Comparison of ENCODE assay signal across 1 cellular context in the genomic region with DNA sequence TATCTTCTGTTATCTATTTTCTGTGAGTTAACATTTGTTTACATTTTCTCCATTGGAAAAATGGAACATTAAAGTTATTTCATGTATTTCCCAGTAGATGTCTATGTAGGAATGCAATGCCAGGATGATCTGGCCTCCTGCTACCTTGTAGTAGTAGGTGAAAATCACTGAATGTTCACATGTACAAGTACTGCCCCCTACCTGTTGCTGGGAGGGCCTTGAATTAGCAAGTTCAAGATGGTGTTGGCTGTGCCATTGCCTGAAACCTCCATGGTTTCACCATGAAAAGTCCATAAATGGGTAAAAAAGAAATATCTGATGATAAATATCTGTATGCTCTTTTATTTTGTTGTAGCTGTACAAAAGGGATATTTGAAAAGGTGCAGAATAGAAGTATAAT.
TF ChIP-seq lines count a peak whose summit lies in the region.

No MANE protein-coding gene starts in this region.

TF ChIP-seq in GM23338, 12 proteins besides CTCF, POLR2A, EP300 and RAD21 (continued from another document):
- TF ChIP-seq, protein P1, sequence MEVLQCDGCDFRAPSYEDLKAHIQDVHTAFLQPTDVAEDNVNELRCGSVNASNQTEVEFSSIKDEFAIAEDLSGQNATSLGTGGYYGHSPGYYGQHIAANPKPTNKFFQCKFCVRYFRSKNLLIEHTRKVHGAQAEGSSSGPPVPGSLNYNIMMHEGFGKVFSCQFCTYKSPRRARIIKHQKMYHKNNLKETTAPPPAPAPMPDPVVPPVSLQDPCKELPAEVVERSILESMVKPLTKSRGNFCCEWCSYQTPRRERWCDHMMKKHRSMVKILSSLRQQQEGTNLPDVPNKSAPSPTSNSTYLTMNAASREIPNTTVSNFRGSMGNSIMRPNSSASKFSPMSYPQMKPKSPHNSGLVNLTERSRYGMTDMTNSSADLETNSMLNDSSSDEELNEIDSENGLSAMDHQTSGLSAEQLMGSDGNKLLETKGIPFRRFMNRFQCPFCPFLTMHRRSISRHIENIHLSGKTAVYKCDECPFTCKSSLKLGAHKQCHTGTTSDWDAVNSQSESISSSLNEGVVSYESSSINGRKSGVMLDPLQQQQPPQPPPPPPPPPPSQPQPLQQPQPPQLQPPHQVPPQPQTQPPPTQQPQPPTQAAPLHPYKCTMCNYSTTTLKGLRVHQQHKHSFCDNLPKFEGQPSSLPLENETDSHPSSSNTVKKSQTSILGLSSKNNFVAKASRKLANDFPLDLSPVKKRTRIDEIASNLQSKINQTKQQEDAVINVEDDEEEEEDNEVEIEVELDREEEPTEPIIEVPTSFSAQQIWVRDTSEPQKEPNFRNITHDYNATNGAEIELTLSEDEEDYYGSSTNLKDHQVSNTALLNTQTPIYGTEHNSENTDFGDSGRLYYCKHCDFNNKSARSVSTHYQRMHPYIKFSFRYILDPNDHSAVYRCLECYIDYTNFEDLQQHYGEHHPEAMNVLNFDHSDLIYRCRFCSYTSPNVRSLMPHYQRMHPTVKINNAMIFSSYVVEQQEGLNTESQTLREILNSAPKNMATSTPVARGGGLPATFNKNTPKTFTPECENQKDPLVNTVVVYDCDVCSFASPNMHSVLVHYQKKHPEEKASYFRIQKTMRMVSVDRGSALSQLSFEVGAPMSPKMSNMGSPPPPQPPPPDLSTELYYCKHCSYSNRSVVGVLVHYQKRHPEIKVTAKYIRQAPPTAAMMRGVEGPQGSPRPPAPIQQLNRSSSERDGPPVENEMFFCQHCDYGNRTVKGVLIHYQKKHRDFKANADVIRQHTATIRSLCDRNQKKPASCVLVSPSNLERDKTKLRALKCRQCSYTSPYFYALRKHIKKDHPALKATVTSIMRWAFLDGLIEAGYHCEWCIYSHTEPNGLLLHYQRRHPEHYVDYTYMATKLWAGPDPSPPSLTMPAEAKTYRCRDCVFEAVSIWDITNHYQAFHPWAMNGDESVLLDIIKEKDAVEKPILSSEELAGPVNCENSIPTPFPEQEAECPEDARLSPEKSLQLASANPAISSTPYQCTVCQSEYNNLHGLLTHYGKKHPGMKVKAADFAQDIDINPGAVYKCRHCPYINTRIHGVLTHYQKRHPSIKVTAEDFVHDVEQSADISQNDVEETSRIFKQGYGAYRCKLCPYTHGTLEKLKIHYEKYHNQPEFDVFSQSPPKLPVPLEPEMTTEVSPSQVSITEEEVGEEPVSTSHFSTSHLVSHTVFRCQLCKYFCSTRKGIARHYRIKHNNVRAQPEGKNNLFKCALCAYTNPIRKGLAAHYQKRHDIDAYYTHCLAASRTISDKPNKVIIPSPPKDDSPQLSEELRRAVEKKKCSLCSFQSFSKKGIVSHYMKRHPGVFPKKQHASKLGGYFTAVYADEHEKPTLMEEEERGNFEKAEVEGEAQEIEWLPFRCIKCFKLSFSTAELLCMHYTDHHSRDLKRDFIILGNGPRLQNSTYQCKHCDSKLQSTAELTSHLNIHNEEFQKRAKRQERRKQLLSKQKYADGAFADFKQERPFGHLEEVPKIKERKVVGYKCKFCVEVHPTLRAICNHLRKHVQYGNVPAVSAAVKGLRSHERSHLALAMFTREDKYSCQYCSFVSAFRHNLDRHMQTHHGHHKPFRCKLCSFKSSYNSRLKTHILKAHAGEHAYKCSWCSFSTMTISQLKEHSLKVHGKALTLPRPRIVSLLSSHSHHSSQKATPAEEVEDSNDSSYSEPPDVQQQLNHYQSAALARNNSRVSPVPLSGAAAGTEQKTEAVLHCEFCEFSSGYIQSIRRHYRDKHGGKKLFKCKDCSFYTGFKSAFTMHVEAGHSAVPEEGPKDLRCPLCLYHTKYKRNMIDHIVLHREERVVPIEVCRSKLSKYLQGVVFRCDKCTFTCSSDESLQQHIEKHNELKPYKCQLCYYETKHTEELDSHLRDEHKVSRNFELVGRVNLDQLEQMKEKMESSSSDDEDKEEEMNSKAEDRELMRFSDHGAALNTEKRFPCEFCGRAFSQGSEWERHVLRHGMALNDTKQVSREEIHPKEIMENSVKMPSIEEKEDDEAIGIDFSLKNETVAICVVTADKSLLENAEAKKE (CRISPR knock-in tag; IDR thresholded peaks at IDR 0.05), result no peak
- TF ChIP-seq EZH2phosphoT487 (IDR thresholded peaks at IDR 0.05; ENCODE audit: unreplicated experiment) (no peak), ZNF331 (CRISPR knock-in tag; IDR thresholded peaks at IDR 0.05; ENCODE audit: low read depth) (no peak), CREB1 (CRISPR knock-in tag; IDR thresholded peaks at IDR 0.05; ENCODE audit: low read depth) (no peak), ZNF114 (CRISPR knock-in tag; IDR thresholded peaks at IDR 0.05) (no peak), POLR2AphosphoS5 (IDR thresholded peaks at IDR 0.05; ENCODE audit: low read depth) (no peak), EZH2 (IDR thresholded peaks at IDR 0.05; ENCODE audit: low read depth, unreplicated experiment) (no peak), NANOG (IDR thresholded peaks at IDR 0.05; ENCODE audit: borderline replicate concordance) (no peak)
- TF ChIP-seq, protein P2, sequence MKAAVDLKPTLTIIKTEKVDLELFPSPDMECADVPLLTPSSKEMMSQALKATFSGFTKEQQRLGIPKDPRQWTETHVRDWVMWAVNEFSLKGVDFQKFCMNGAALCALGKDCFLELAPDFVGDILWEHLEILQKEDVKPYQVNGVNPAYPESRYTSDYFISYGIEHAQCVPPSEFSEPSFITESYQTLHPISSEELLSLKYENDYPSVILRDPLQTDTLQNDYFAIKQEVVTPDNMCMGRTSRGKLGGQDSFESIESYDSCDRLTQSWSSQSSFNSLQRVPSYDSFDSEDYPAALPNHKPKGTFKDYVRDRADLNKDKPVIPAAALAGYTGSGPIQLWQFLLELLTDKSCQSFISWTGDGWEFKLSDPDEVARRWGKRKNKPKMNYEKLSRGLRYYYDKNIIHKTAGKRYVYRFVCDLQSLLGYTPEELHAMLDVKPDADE (IDR thresholded peaks at IDR 0.05), result no peak
- TF ChIP-seq, protein P3, sequence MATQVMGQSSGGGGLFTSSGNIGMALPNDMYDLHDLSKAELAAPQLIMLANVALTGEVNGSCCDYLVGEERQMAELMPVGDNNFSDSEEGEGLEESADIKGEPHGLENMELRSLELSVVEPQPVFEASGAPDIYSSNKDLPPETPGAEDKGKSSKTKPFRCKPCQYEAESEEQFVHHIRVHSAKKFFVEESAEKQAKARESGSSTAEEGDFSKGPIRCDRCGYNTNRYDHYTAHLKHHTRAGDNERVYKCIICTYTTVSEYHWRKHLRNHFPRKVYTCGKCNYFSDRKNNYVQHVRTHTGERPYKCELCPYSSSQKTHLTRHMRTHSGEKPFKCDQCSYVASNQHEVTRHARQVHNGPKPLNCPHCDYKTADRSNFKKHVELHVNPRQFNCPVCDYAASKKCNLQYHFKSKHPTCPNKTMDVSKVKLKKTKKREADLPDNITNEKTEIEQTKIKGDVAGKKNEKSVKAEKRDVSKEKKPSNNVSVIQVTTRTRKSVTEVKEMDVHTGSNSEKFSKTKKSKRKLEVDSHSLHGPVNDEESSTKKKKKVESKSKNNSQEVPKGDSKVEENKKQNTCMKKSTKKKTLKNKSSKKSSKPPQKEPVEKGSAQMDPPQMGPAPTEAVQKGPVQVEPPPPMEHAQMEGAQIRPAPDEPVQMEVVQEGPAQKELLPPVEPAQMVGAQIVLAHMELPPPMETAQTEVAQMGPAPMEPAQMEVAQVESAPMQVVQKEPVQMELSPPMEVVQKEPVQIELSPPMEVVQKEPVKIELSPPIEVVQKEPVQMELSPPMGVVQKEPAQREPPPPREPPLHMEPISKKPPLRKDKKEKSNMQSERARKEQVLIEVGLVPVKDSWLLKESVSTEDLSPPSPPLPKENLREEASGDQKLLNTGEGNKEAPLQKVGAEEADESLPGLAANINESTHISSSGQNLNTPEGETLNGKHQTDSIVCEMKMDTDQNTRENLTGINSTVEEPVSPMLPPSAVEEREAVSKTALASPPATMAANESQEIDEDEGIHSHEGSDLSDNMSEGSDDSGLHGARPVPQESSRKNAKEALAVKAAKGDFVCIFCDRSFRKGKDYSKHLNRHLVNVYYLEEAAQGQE (IDR thresholded peaks at IDR 0.05; ENCODE audit: unreplicated experiment), result no peak
